ENCODE assay signal across 1 cellular context in the genomic region with DNA sequence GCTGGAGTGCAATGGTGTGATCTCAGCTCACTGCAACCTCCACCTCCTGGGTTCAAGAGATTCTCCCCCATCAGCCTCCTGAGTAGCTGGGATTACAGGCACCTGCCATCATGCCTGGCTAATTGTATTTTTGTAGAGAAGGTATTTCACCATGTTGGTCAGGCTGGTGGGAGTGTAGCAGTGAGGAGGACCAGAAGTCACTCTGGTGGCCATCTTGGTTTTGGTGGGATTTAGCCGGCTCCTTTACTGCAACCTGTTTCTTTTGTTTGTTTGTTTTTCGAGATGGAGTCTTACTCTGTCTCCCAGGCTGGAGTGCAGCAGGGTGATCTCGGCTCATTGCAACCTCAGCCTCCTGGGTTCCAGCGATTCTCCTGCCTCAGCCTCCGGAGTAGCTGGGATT. TPM values are rescaled to one million over a fixed set of nuclear protein-coding genes. Genes with fewer than 3 reads are reported as not detected.
"Had no signal": no experiment of that assay in that cellular context is flagged by ENCODE, and none has a peak within 500 bp of the region (broad histone marks: within the 10 kb centered on the region; RNA-seq: fewer than 3 reads in every experiment).

No MANE protein-coding gene starts in this region.

RNA-seq across cellular contexts. Expression of gene HSD17B6, which starts 58.6 kb away (rescaled TPM):
- total RNA-seq: mononuclear cell had no signal
